In genomic region chr3:142645236-142645793, GRCh38 we compare ENCODE assay signal across 14 cellular contexts. TPM values are rescaled to one million over a fixed set of nuclear protein-coding genes. Genes with fewer than 3 reads are reported as not detected.
DNase-seq lines count a peak whose midpoint lies in the region; ATAC-seq, FAIRE-seq and TF ChIP-seq lines count a peak whose summit lies in the region.
"Had no signal": no experiment of that assay in that cellular context is flagged by ENCODE, and none has a peak within 500 bp of the region (broad histone marks: within the 10 kb centered on the region; RNA-seq: fewer than 3 reads in every experiment).

No MANE protein-coding gene starts in this region.

- H3K9me3 ChIP-seq in mucosa of descending colon = no peaks in the 10 kb centered on the region
- H3K9me3 ChIP-seq: adrenal gland, tibial artery had no signal

- H3K4me3 ChIP-seq in epithelial cell of esophagus (ENCODE audit: low read length) (no peak overlapping the region), mucosa of descending colon (no peak overlapping the region)
- H3K4me3 ChIP-seq: adrenal gland, tibial artery had no signal

- H3K9me3 Mint-ChIP-seq in T-helper 2 cell treated with Interferon-gamma antibody and Interleukin-4, amounts not matched to agents 5 μg/mL and 100 μg/mL, for 36 hours = no peaks in the 10 kb centered on the region
- H3K9me3 Mint-ChIP-seq: activated CD4-positive, alpha-beta T cell treated with anti-CD3 and anti-CD28 coated beads, Interleukin-2, amount 10 ng/mL, durations not matched to agents 24 days and 14 days; CD8-positive, alpha-beta memory T cell; naive thymus-derived CD4-positive, alpha-beta T cell had no signal

- no peaks in the 10 kb centered on the region for H3K36me3 ChIP-seq in mucosa of descending colon (ENCODE audit: low read depth)
- H3K36me3 ChIP-seq: adrenal gland, tibial artery had no signal

- peak; percentile 72 for FAIRE-seq in G401.6 (lab: Jason Lieb, UNC)
- FAIRE-seq in RCC 7860 (lab: Jason Lieb, UNC) = peak; percentile 99

- no peaks in the 10 kb centered on the region for H3K27me3 Mint-ChIP-seq in T-helper 2 cell treated with Interferon-gamma antibody and Interleukin-4, amounts not matched to agents 5 μg/mL and 100 μg/mL, for 36 hours (ENCODE audit: low read depth)
- H3K27me3 Mint-ChIP-seq: activated CD4-positive, alpha-beta T cell treated with anti-CD3 and anti-CD28 coated beads, Interleukin-2, amount 10 ng/mL, durations not matched to agents 24 days and 14 days had no signal

- H3K36me3 Mint-ChIP-seq in T-helper 2 cell treated with Interferon-gamma antibody and Interleukin-4, amounts not matched to agents 5 μg/mL and 100 μg/mL, for 36 hours (ENCODE audit: low read depth) = no peaks in the 10 kb centered on the region

- no peaks in the 10 kb centered on the region for H3K4me1 Mint-ChIP-seq in T-helper 2 cell treated with Interferon-gamma antibody and Interleukin-4, amounts not matched to agents 5 μg/mL and 100 μg/mL, for 36 hours (ENCODE audit: low read depth)
- H3K4me1 Mint-ChIP-seq: activated CD4-positive, alpha-beta T cell treated with anti-CD3 and anti-CD28 coated beads, Interleukin-2, amount 10 ng/mL, durations not matched to agents 24 days and 14 days; CD8-positive, alpha-beta memory T cell; naive thymus-derived CD4-positive, alpha-beta T cell had no signal

- H3K4me1 ChIP-seq in mucosa of descending colon (ENCODE audit: low read depth) = peaks cover 31% of the 10 kb centered on the region
- H3K4me1 ChIP-seq: adrenal gland, tibial artery had no signal

- no peak overlapping the region for H3K4me3 Mint-ChIP-seq in T-helper 2 cell treated with Interferon-gamma antibody and Interleukin-4, amounts not matched to agents 5 μg/mL and 100 μg/mL, for 36 hours
- H3K4me3 Mint-ChIP-seq: activated CD4-positive, alpha-beta T cell treated with anti-CD3 and anti-CD28 coated beads, Interleukin-2, amount 10 ng/mL, durations not matched to agents 24 days and 14 days; CD8-positive, alpha-beta memory T cell; naive thymus-derived CD4-positive, alpha-beta T cell had no signal

- no peak for TF ChIP-seq CTCF in epithelial cell of esophagus (IDR thresholded peaks at IDR 0.05; ENCODE audit: insufficient read depth, low read depth, low read length, missing control alignments)
- no peak for TF ChIP-seq CTCF in mucosa of descending colon (IDR thresholded peaks at IDR 0.05)

- ATAC-seq in mucosa of descending colon (peak; percentile 64), GM21723 (IDR thresholded peaks at IDR 0.05; ENCODE audit: unreplicated experiment) (no peak)
- ATAC-seq: naive thymus-derived CD4-positive, alpha-beta T cell had no signal

- intact Hi-C loops in mucosa of descending colon (cut with DNase I, micrococcal nuclease) = no loop called here

- DNase-seq in RCC 7860 (ENCODE audit: low spot score) = peak; percentile 93
- peak; percentile 89 for DNase-seq in epithelial cell of esophagus (ENCODE audit: low read depth)
- DNase-seq in mucosa of descending colon = no peak
- DNase-seq in DMS79 treated with DMSO at 0.1 percent for 48 hours (lab: John Stamatoyannopoulos, UW) = no peak
- no peak for DNase-seq in KBM-7
- DNase-seq in T-helper 2 cell treated with Interferon-gamma antibody and Interleukin-4, amounts not matched to agents 5 μg/mL and 100 μg/mL, for 36 hours (ENCODE audit: low spot score) = no peak
- DNase-seq: activated CD4-positive, alpha-beta T cell treated with anti-CD3 and anti-CD28 coated beads, Interleukin-2, amount 10 ng/mL, durations not matched to agents 24 days and 14 days; adrenal gland; CD8-positive, alpha-beta memory T cell; naive thymus-derived CD4-positive, alpha-beta T cell; NCI-H1417; tibial artery had no signal

- in situ Hi-C loops in KBM-7 (cut with MboI; ENCODE audit: low pct_unique_long_range_greater_than_20kb, low sequenced_read_pairs) = no loop called here

- H3K27ac Mint-ChIP-seq in T-helper 2 cell treated with Interferon-gamma antibody and Interleukin-4, amounts not matched to agents 5 μg/mL and 100 μg/mL, for 36 hours = no peak overlapping the region
- H3K27ac Mint-ChIP-seq: activated CD4-positive, alpha-beta T cell treated with anti-CD3 and anti-CD28 coated beads, Interleukin-2, amount 10 ng/mL, durations not matched to agents 24 days and 14 days; CD8-positive, alpha-beta memory T cell; naive thymus-derived CD4-positive, alpha-beta T cell had no signal

RNA-seq across cellular contexts. Expression of gene PLS1, which starts 49.1 kb away (rescaled TPM):
- 100 to 1,000 TPM; 235 to 448 (median 442) TPM for total RNA-seq in mucosa of descending colon

Comparison
In these comparisons a context has a peak if more than half of its experiments do, and no peak if none do; other contexts are left out.
1. DNase-seq: peak in RCC 7860 (single experiment) and epithelial cell of esophagus (single experiment); none in mucosa of descending colon (0 of 3), DMS79 treated with DMSO at 0.1 percent for 48 hours (single experiment), KBM-7 (single experiment) and T-helper 2 cell treated with Interferon-gamma antibody and Interleukin-4, amounts not matched to agents 5 μg/mL and 100 μg/mL, for 36 hours (single experiment).